In genomic region chr13:78022164-78022877, GRCh38 we compare ENCODE assay signal across 8 cellular contexts.
DNase-seq lines count a peak whose midpoint lies in the region; ATAC-seq, FAIRE-seq and TF ChIP-seq lines count a peak whose summit lies in the region.

No MANE protein-coding gene starts in this region.

- FAIRE-seq in kidney (lab: Jason Lieb, UNC), result no peak

- H3K27ac ChIP-seq in endodermal cell (ENCODE audit: low read depth, low read length) (peak overlapping the region; percentile 22), kidney (ENCODE audit: low read depth in 2 of 2, low read length in 2 of 2) (no peak overlapping the region)

- peaks cover 12% of the 10 kb centered on the region for H3K9me3 Mint-ChIP-seq in endodermal cell

- intact Hi-C loops in kidney (cut with DNase I), result no loop called here

- H3K4me1 Mint-ChIP-seq in endodermal cell, result no peaks in the 10 kb centered on the region

- H3K4me3 ChIP-seq in endodermal cell (ENCODE audit: low read length), result no peak overlapping the region
- no peak overlapping the region for H3K4me3 ChIP-seq in skeletal muscle cell (ENCODE audit: low read depth, low read length)
- H3K4me3 ChIP-seq in kidney (ENCODE audit: low read length in 2 of 2), result no peak overlapping the region

- peak; percentile 36 for DNase-seq in GDM1 (lab: John Stamatoyannopoulos, UW)
- peak; percentile 31 for DNase-seq in HPDE6-E6E7 (ENCODE audit: extremely low spot score)
- DNase-seq in UCSD-AML1 (lab: John Stamatoyannopoulos, UW; ENCODE audit: unreplicated experiment), result peak; percentile 28
- no peak for DNase-seq in endodermal cell
- DNase-seq in skeletal muscle cell (ENCODE audit: low read depth), result peak; percentile 20
- DNase-seq in kidney, result no peak
- no peak for DNase-seq in inferior parietal cortex (ENCODE audit: extremely low spot score)

- H3K9ac ChIP-seq in endodermal cell (ENCODE audit: extremely low read depth, low read length, poor library complexity, severe bottlenecking) (no peak overlapping the region), kidney (ENCODE audit: low read length in 2 of 2) (no peak overlapping the region)

- H3K36me3 ChIP-seq in endodermal cell (ENCODE audit: control insufficient read depth, insufficient read depth, low read length) (no peaks in the 10 kb centered on the region), kidney (ENCODE audit: control insufficient read depth in 1 of 2, insufficient read depth in 2 of 2, low read length in 2 of 2) (no peaks in the 10 kb centered on the region)

- 50 to 96% methylated on average over 1 of the region's 2 CpGs for WGBS in endodermal cell (ENCODE audit: insufficient coverage in 1 of 2, insufficient read length in 1 of 2), 2 experiments

- no peak overlapping the region for H3K4me3 Mint-ChIP-seq in endodermal cell

- no peaks in the 10 kb centered on the region for H3K36me3 Mint-ChIP-seq in endodermal cell (ENCODE audit: low read depth)

- no peak for TF ChIP-seq CTCF in endodermal cell (conservative IDR thresholded peaks at IDR 0.05)
- no peak for TF ChIP-seq CTCF in kidney (IDR thresholded peaks at IDR 0.05; ENCODE audit: borderline replicate concordance, extremely low read depth, insufficient read depth)

- H3K4me1 ChIP-seq in endodermal cell (ENCODE audit: control insufficient read depth, insufficient read depth, low read length), result no peaks in the 10 kb centered on the region
- no peaks in the 10 kb centered on the region for H3K4me1 ChIP-seq in kidney (ENCODE audit: control insufficient read depth in 1 of 2, insufficient read depth in 1 of 2, low read depth in 1 of 2, low read length in 2 of 2)

- no peak overlapping the region for H3K27ac Mint-ChIP-seq in endodermal cell

- ATAC-seq in GM21528 (IDR thresholded peaks at IDR 0.05; ENCODE audit: low FRiP score, unreplicated experiment), result peak; percentile 100

- H3K27me3 ChIP-seq in endodermal cell (ENCODE audit: control insufficient read depth, insufficient read depth, low read length, poor library complexity, severe bottlenecking), result no peaks in the 10 kb centered on the region

- peaks cover 13% of the 10 kb centered on the region for H3K9me3 ChIP-seq in endodermal cell (ENCODE audit: control insufficient read depth, low read length)
- peaks cover 0 to 5% of the 10 kb centered on the region in 2 donors for H3K9me3 ChIP-seq in kidney (ENCODE audit: control insufficient read depth in 1 of 2, low read length in 2 of 2)

- H3K27me3 Mint-ChIP-seq in endodermal cell (ENCODE audit: insufficient read depth), result no peaks in the 10 kb centered on the region

Comparison
In these comparisons a context has a peak if more than half of its experiments do, and no peak if none do; other contexts are left out.
1. DNase-seq: peak in GDM1 (single experiment), HPDE6-E6E7 (single experiment), UCSD-AML1 (single experiment) and skeletal muscle cell (single experiment); none in endodermal cell (single experiment), kidney (single experiment) and inferior parietal cortex (single experiment).